ENCODE assay signal across 17 cellular contexts in genomic region chr14:75155159-75155558, GRCh38.
"Had no signal": no experiment of that assay in that cellular context is flagged by ENCODE, and none has a peak within 500 bp of the region (broad histone marks: within the 10 kb centered on the region; RNA-seq: fewer than 3 reads in every experiment).

No MANE protein-coding gene starts in this region.

- DNase-seq: activated CD4-positive, alpha-beta memory T cell treated with anti-CD3 and anti-CD28 coated beads for 36 hours; activated CD4-positive, alpha-beta T cell treated with anti-CD3 and anti-CD28 coated beads for 1 hour; activated CD8-positive, alpha-beta memory T cell treated with anti-CD3 and anti-CD28 coated beads, Interleukin-2, amount 50 U/mL, for 48 hours; activated naive CD4-positive, alpha-beta T cell treated with anti-CD3 and anti-CD28 coated beads, Interleukin-2, amount 50 U/mL, for 16 hours; cerebellar nuclear complex; erythroblast; gastrocnemius medialis; heart right ventricle; mesendoderm; nucleus accumbens; right cardiac atrium; stomach; T-helper 9 cell had no signal

- ATAC-seq: gastrocnemius medialis; heart right ventricle; natural killer cell treated with Interleukin-12 subunit alpha and Interleukin-12 subunit beta and Interleukin-15 and Interleukin-18, amount 100 ng/mL, for 72 hours; right cardiac atrium had no signal

- H3K4me3 Mint-ChIP-seq: activated CD4-positive, alpha-beta memory T cell treated with anti-CD3 and anti-CD28 coated beads for 36 hours; brain; natural killer cell treated with Interleukin-12 subunit alpha and Interleukin-12 subunit beta and Interleukin-15 and Interleukin-18, amount 100 ng/mL, for 72 hours had no signal

- H3K27ac ChIP-seq: heart right ventricle, skin epidermis, stomach had no signal

- H3K4me3 ChIP-seq: gastrocnemius medialis, heart right ventricle, skin epidermis, stomach had no signal

- H3K27me3 ChIP-seq: gastrocnemius medialis, heart right ventricle, stomach had no signal

- FAIRE-seq: urothelium cell line had no signal

- H3K9me3 Mint-ChIP-seq: activated CD4-positive, alpha-beta memory T cell treated with anti-CD3 and anti-CD28 coated beads for 36 hours; brain; natural killer cell treated with Interleukin-12 subunit alpha and Interleukin-12 subunit beta and Interleukin-15 and Interleukin-18, amount 100 ng/mL, for 72 hours had no signal

- H3K9me3 ChIP-seq: gastrocnemius medialis, heart right ventricle, stomach had no signal

- H3K27me3 Mint-ChIP-seq: activated CD4-positive, alpha-beta memory T cell treated with anti-CD3 and anti-CD28 coated beads for 36 hours; brain; natural killer cell treated with Interleukin-12 subunit alpha and Interleukin-12 subunit beta and Interleukin-15 and Interleukin-18, amount 100 ng/mL, for 72 hours had no signal

- H3K36me3 Mint-ChIP-seq: activated CD4-positive, alpha-beta memory T cell treated with anti-CD3 and anti-CD28 coated beads for 36 hours had no signal

- H3K27ac Mint-ChIP-seq: activated CD4-positive, alpha-beta memory T cell treated with anti-CD3 and anti-CD28 coated beads for 36 hours; natural killer cell treated with Interleukin-12 subunit alpha and Interleukin-12 subunit beta and Interleukin-15 and Interleukin-18, amount 100 ng/mL, for 72 hours had no signal
